ENCODE assay signal across 7 cellular contexts in genomic region chr19:3098515-3099346, GRCh38. TPM values are rescaled to one million over a fixed set of nuclear protein-coding genes. Genes with fewer than 3 reads are reported as not detected.
DNase-seq lines count a peak whose midpoint lies in the region; ATAC-seq and TF ChIP-seq lines count a peak whose summit lies in the region.

No MANE protein-coding gene starts in this region.

- H3F3A ChIP-seq in MM.1S (ENCODE audit: insufficient read depth, low read length): no peaks in the 10 kb centered on the region

- no peaks in the 10 kb centered on the region for H3K9me3 ChIP-seq in MM.1S (replicated peaks; ENCODE audit: insufficient read depth, low read length)
- no peaks in the 10 kb centered on the region for H3K9me3 ChIP-seq in tibial nerve

- no peak overlapping the region for H3K4me3 ChIP-seq in MM.1S (ENCODE audit: low read length)
- peak overlapping the region; percentile 22 to 99 (median 91) for H3K4me3 ChIP-seq in tibial nerve

- no peak for TF ChIP-seq POLR2A in tibial nerve (IDR thresholded peaks at IDR 0.05)

- H2AFZ ChIP-seq in MM.1S (ENCODE audit: low read length): no peak overlapping the region

- no peaks in the 10 kb centered on the region for H3K79me2 ChIP-seq in MM.1S (ENCODE audit: low read length)

- 0 out of 2 replicates have a peak, but pooled peaks cover 4% of the 10 kb centered on the region for H3K4me1 ChIP-seq in MM.1S (ENCODE audit: low read length)
- H3K4me1 ChIP-seq in tibial nerve: peaks cover 0 to 90% (median 61%) of the 10 kb centered on the region in 4 donors

- no peaks in the 10 kb centered on the region for H3K9me2 ChIP-seq in MM.1S (replicated peaks; ENCODE audit: insufficient read depth, low read length)

- H3K9ac ChIP-seq in MM.1S (ENCODE audit: low read length): no peak overlapping the region

- H4K20me1 ChIP-seq in MM.1S (ENCODE audit: insufficient read depth, low read length): no peaks in the 10 kb centered on the region

- peaks cover 84% of the 10 kb centered on the region for H3K27me3 ChIP-seq in MM.1S (replicated peaks; ENCODE audit: insufficient read depth, low read length)
- no peaks in the 10 kb centered on the region for H3K27me3 ChIP-seq in tibial nerve

- H3K36me3 ChIP-seq in MM.1S (replicated peaks; ENCODE audit: insufficient read depth, low read length): no peaks in the 10 kb centered on the region
- H3K36me3 ChIP-seq in tibial nerve: no peaks in the 10 kb centered on the region

- no peak for TF ChIP-seq EP300 in tibial nerve (IDR thresholded peaks at IDR 0.05)

- no peak for DNase-seq in MM.1S
- DNase-seq in central memory CD4-positive, alpha-beta T cell: peak; percentile 29
- peak; percentile 75 for DNase-seq in left lobe of liver (ENCODE audit: low spot score)
- no peak for DNase-seq in tibial nerve (ENCODE audit: low spot score in 2 of 2)
- no peak for DNase-seq in GM19240 (ENCODE audit: insufficient read length, low spot score)
- no peak for DNase-seq in NCI-H345 treated with DMSO at 0.1 percent for 48 hours (lab: John Stamatoyannopoulos, UW; ENCODE audit: unreplicated experiment)

- TF ChIP-seq CTCF in MM.1S (IDR thresholded peaks at IDR 0.05; ENCODE audit: low read length): no peak
- TF ChIP-seq CTCF in tibial nerve (IDR thresholded peaks at IDR 0.05): no peak

- 17 to 24% methylated on average over 29 to 35 of the region's 40 CpGs for WGBS in tibial nerve, 2 donors

- H3K27ac ChIP-seq in MM.1S (ENCODE audit: low read length): no peak overlapping the region
- H3K27ac ChIP-seq in tibial nerve: peak overlapping the region; percentile 24 to 88 (median 87)

- ATAC-seq in left lobe of liver (peak; percentile 59), HG02798 (IDR thresholded peaks at IDR 0.05; ENCODE audit: poor library complexity, unreplicated experiment) (no peak)

- H3K4me2 ChIP-seq in MM.1S (ENCODE audit: low read depth, low read length): peak overlapping the region; percentile 21; the same call in 1 of the 2 replicates

RNA-seq across cellular contexts. Expression of gene GNA11, which starts 4.6 kb away (rescaled TPM):
- total RNA-seq in left lobe of liver (22.8 TPM), tibial nerve (100 to 1,000 TPM in 3 of 4 donors, 10 to 100 TPM in 1; 65.1 to 114 (median 107) TPM)

RNA-seq across cellular contexts. Expression of gene TLE5, which starts 36.4 kb away (rescaled TPM):
- total RNA-seq in left lobe of liver (153 TPM), tibial nerve (1,000 to 10,000 TPM in 1 of 4 donors, 100 to 1,000 TPM in 3; 449 to 1,111 (median 479) TPM)

RNA-seq across cellular contexts. Expression of gene GNA15, which starts 37.1 kb away (rescaled TPM):
- total RNA-seq in left lobe of liver: 1.0 TPM
- 10 to 100 TPM in 2 of 4 donors, 1 to 10 TPM in 2; 3.8 to 22.5 (median 7.8) TPM for total RNA-seq in tibial nerve

Comparison
In these comparisons a context has a peak if more than half of its experiments do, and no peak if none do; other contexts are left out.
1. DNase-seq: peak in central memory CD4-positive, alpha-beta T cell (single experiment) and left lobe of liver (single experiment); none in MM.1S (single experiment), tibial nerve (0 of 2), GM19240 (single experiment) and NCI-H345 treated with DMSO at 0.1 percent for 48 hours (single experiment).